7 cellular contexts compared by ENCODE assay signal in genomic region chr2:128321784-128322650, GRCh38.
DNase-seq lines count a peak whose midpoint lies in the region; ATAC-seq and TF ChIP-seq lines count a peak whose summit lies in the region.

No MANE protein-coding gene starts in this region.

- peak overlapping the region; percentile 43 for H3K4me3 ChIP-seq in iPS-11a (ENCODE audit: low read depth, low read length)
- H3K4me3 ChIP-seq in skeletal muscle cell (ENCODE audit: low read depth, low read length): peak overlapping the region; percentile 53

- peak; percentile 22 for DNase-seq in NCI-H1092 (lab: John Stamatoyannopoulos, UW)
- DNase-seq in T-helper 9 cell: peak; percentile 76
- peak; percentile 96 for DNase-seq in astrocyte of the hippocampus (ENCODE audit: low read depth, low spot score)
- DNase-seq in skeletal muscle cell (ENCODE audit: low read depth): no peak

- peak; percentile 42 for TF ChIP-seq POLR2A in GM15510 (IDR thresholded peaks at IDR 0.05; ENCODE audit: borderline replicate concordance, extremely low read depth, insufficient read length)

- peak; percentile 60 for ATAC-seq in HG02642 (IDR thresholded peaks at IDR 0.05; ENCODE audit: poor library complexity, unreplicated experiment)
